ENCODE assay signal across 22 cellular contexts in genomic region chr12:47410383-47410782, GRCh38.
A peak's percentile ranks its signal among the peaks of the same experiment; 100 is the strongest.
DNase-seq lines count a peak whose midpoint lies in the region; ATAC-seq and TF ChIP-seq lines count a peak whose summit lies in the region.
"Had no signal": no experiment of that assay in that cellular context is flagged by ENCODE, and none has a peak within 500 bp of the region (broad histone marks: within the 10 kb centered on the region; RNA-seq: fewer than 3 reads in every experiment).

No MANE protein-coding gene starts in this region.

- POLR2A ChIA-PET in CD8-positive, alpha-beta T cell (lab: Charles Lee): no interaction called here
- POLR2A ChIA-PET in T-cell (lab: Charles Lee): no interaction called here

- no peaks in the 10 kb centered on the region for H3K9me3 ChIP-seq in CD8-positive, alpha-beta T cell (ENCODE audit: low read length)
- H3K9me3 ChIP-seq in neural progenitor cell (ENCODE audit: low read depth): no peaks in the 10 kb centered on the region

- no peaks in the 10 kb centered on the region for H3F3A ChIP-seq in neural progenitor cell (ENCODE audit: low read depth)

- no peak overlapping the region for H3K4me3 Mint-ChIP-seq in activated naive CD4-positive, alpha-beta T cell treated with anti-CD3 and anti-CD28 coated beads for 36 hours
- peak overlapping the region; percentile 48 for H3K4me3 Mint-ChIP-seq in CD8-positive, alpha-beta T cell
- H3K4me3 Mint-ChIP-seq in T-cell (peak overlapping the region in 1 of 3 donors; percentile 34), neural progenitor cell (no peak overlapping the region)
- H3K4me3 Mint-ChIP-seq: H9 had no signal

- H3K27ac Mint-ChIP-seq in activated naive CD4-positive, alpha-beta T cell treated with anti-CD3 and anti-CD28 coated beads for 36 hours: peak overlapping the region; percentile 76
- peak overlapping the region; percentile 90 for H3K27ac Mint-ChIP-seq in CD8-positive, alpha-beta T cell
- H3K27ac Mint-ChIP-seq in T-cell (peak overlapping the region; percentile 79 to 95), neural progenitor cell (no peak overlapping the region)
- H3K27ac Mint-ChIP-seq: H9 had no signal

- peaks cover 67% of the 10 kb centered on the region for H3K4me1 ChIP-seq in CD8-positive, alpha-beta T cell (ENCODE audit: insufficient read depth, low read length)
- peaks cover 3% of the 10 kb centered on the region for H3K4me1 ChIP-seq in neural progenitor cell

- no peaks in the 10 kb centered on the region for H3K27me3 ChIP-seq in CD8-positive, alpha-beta T cell (ENCODE audit: insufficient read depth, low read length)
- no peaks in the 10 kb centered on the region for H3K27me3 ChIP-seq in neural progenitor cell

- H3K4me1 Mint-ChIP-seq in activated naive CD4-positive, alpha-beta T cell treated with anti-CD3 and anti-CD28 coated beads for 36 hours (ENCODE audit: low read depth): peaks cover 89% of the 10 kb centered on the region
- H3K4me1 Mint-ChIP-seq in CD8-positive, alpha-beta T cell (ENCODE audit: low read depth): peaks cover 82% of the 10 kb centered on the region
- H3K4me1 Mint-ChIP-seq in T-cell: peaks cover 77 to 86% (median 84%) of the 10 kb centered on the region in 3 donors
- peaks cover 24% of the 10 kb centered on the region for H3K4me1 Mint-ChIP-seq in neural progenitor cell

- peak; percentile 36 for ATAC-seq in CD8-positive, alpha-beta T cell
- ATAC-seq in T-cell (replicated peaks in 1 of 4) (peak; percentile 40 to 89 (median 50)), HG03457 (IDR thresholded peaks at IDR 0.05; ENCODE audit: unreplicated experiment) (no peak)
- ATAC-seq: GM12878, HepG2 had no signal

- intact Hi-C loops in activated naive CD4-positive, alpha-beta T cell treated with anti-CD3 and anti-CD28 coated beads for 36 hours (cut with micrococcal nuclease): loop anchor here (5.0 to 10.0 kb wide), 5 partner anchors 227 to 866 kb away; partner anchors contain the start of gene RAPGEF3
- intact Hi-C loops in CD8-positive, alpha-beta T cell (cut with DNase I, micrococcal nuclease): no loop called here

- no peaks in the 10 kb centered on the region for H3K27me3 Mint-ChIP-seq in activated naive CD4-positive, alpha-beta T cell treated with anti-CD3 and anti-CD28 coated beads for 36 hours (ENCODE audit: low read depth)
- H3K27me3 Mint-ChIP-seq in CD8-positive, alpha-beta T cell (ENCODE audit: low read depth): no peaks in the 10 kb centered on the region
- H3K27me3 Mint-ChIP-seq in T-cell: no peaks in the 10 kb centered on the region
- H3K27me3 Mint-ChIP-seq in neural progenitor cell (ENCODE audit: insufficient read depth, low read depth): no peaks in the 10 kb centered on the region

- no peaks in the 10 kb centered on the region for H3K79me2 ChIP-seq in neural progenitor cell (ENCODE audit: low read depth)

- H2AFZ ChIP-seq in neural progenitor cell (replicated peaks): peak overlapping the region; percentile 38

- peaks cover 3% of the 10 kb centered on the region for H3K36me3 Mint-ChIP-seq in activated naive CD4-positive, alpha-beta T cell treated with anti-CD3 and anti-CD28 coated beads for 36 hours (ENCODE audit: low read depth)
- H3K36me3 Mint-ChIP-seq in CD8-positive, alpha-beta T cell: no peaks in the 10 kb centered on the region
- H3K36me3 Mint-ChIP-seq in T-cell (no peaks in the 10 kb centered on the region), neural progenitor cell (no peaks in the 10 kb centered on the region)

- no peak for DNase-seq in activated naive CD4-positive, alpha-beta T cell treated with anti-CD3 and anti-CD28 coated beads for 36 hours
- no peak for DNase-seq in activated naive CD4-positive, alpha-beta T cell (lab: John Stamatoyannopoulos, UW)
- no peak for DNase-seq in CD8-positive, alpha-beta T cell
- DNase-seq in T-cell (peak in 1 of 34 experiments; percentile 4), neural progenitor cell (ENCODE audit: low spot score) (no peak), anterior cingulate cortex (lab: John Stamatoyannopoulos, UW) (no peak), T-helper 1 cell (no peak)
- DNase-seq: AML-193; DMS153; H9; NCI-H1436 treated with DMSO at 0.1 percent for 48 hours; NCI-H2029 treated with DMSO at 0.1 percent for 48 hours; NCI-H2171 treated with DMSO at 0.1 percent for 48 hours; NCI-H446 treated with DMSO at 0.1 percent for 48 hours; NCI-H69; NK-92 treated with Interleukin-12 subunit alpha and Interleukin-12 subunit beta, amount 100 ng/mL, for 24 hours; Right ventricle myocardium superior had no signal

- no peaks in the 10 kb centered on the region for H3K9me3 Mint-ChIP-seq in activated naive CD4-positive, alpha-beta T cell treated with anti-CD3 and anti-CD28 coated beads for 36 hours
- no peaks in the 10 kb centered on the region for H3K9me3 Mint-ChIP-seq in CD8-positive, alpha-beta T cell
- H3K9me3 Mint-ChIP-seq in T-cell (no peaks in the 10 kb centered on the region), neural progenitor cell (peaks cover 2% of the 10 kb centered on the region)

- H4K20me1 ChIP-seq in neural progenitor cell (ENCODE audit: low read depth): no peaks in the 10 kb centered on the region

- no peak for TF ChIP-seq CTCF in CD8-positive, alpha-beta T cell (IDR thresholded peaks at IDR 0.05)
- no peak for TF ChIP-seq CTCF in neural progenitor cell (IDR thresholded peaks at IDR 0.05)

- CTCF ChIA-PET in activated naive CD4-positive, alpha-beta T cell treated with anti-CD3 and anti-CD28 coated beads for 36 hours (lab: Charles Lee): interaction anchor here (0.5 to 4.4 kb wide), 7 partner anchors 9 to 530 kb away, joined by 3 to 24 read pairs (median 3); no protein-coding TSS in a partner anchor
- CTCF ChIA-PET in CD8-positive, alpha-beta T cell (lab: Charles Lee): interaction anchor here (2.9 to 7.5 kb wide), 2 partner anchors 13 to 377 kb away, joined by 9 to 45 read pairs; no protein-coding TSS in a partner anchor
- CTCF ChIA-PET in T-cell (lab: Charles Lee): interaction anchor here in 1 of 2 donors (1.0 kb wide), 1 partner anchor 377 kb away, joined by 3 read pairs; no protein-coding TSS in a partner anchor

- H3K9ac ChIP-seq in neural progenitor cell: no peak overlapping the region
- H3K9ac ChIP-seq: KMS-11 had no signal

- H3K27ac ChIP-seq in CD8-positive, alpha-beta T cell (ENCODE audit: low read depth, low read length): no peak overlapping the region
- no peak overlapping the region for H3K27ac ChIP-seq in neural progenitor cell
- H3K27ac ChIP-seq: C4-2B, KMS-11 had no signal

- no peaks in the 10 kb centered on the region for H3K36me3 ChIP-seq in CD8-positive, alpha-beta T cell (ENCODE audit: insufficient read depth, low read length)
- no peaks in the 10 kb centered on the region for H3K36me3 ChIP-seq in neural progenitor cell

- no peak overlapping the region for H3K4me3 ChIP-seq in CD8-positive, alpha-beta T cell (ENCODE audit: low read depth, low read length)
- H3K4me3 ChIP-seq in neural progenitor cell: no peak overlapping the region
- H3K4me3 ChIP-seq: GM12878 had no signal

- H3K4me2 ChIP-seq in neural progenitor cell: no peak overlapping the region
- H3K4me2 ChIP-seq: KMS-11 had no signal
